8 cellular contexts compared by ENCODE assay signal in the genomic region with DNA sequence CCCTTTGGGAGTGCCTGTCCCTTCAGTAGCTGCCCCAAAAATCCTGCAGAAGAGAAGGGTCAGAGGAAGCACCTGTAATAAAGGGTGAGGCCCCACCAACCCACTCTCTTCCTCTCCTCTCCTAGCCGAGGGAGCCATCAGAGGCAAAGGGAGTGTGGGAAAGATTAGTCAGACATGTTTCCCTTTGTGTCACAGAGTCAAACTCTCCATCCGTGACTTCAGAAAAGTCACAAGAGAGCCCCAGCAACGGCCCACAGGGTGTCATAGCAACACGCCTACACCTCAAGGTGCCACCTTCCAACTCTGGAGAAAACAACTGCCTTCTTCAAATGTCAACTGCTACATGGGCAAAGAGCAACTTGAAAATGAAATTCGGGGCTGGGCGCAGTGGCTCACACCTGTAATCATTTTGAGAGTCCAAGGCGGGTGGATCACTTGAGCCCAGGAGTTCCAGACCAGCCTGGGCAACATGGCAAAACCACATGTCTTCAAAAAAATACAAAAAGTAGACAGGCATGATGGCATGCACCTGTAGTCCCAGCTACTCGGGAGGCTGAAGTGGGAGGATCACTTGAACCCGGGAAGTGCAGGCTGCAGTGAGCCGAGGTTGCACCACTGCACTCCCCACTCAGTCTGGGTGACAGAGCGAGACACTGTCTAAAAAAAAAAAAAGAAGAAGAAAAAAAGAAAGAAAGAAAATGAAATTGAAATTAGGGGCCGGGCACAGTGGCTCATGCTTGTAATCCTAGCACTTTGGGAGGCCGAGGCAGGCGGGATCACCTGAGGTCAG. TPM values are rescaled to one million over a fixed set of nuclear protein-coding genes. Genes with fewer than 3 reads are reported as not detected.
DNase-seq lines count a peak whose midpoint lies in the region; ATAC-seq and TF ChIP-seq lines count a peak whose summit lies in the region.

No MANE protein-coding gene starts in this region.

- no peak for TF ChIP-seq CTCF in progenitor cell of endocrine pancreas (IDR thresholded peaks at IDR 0.05; ENCODE audit: unreplicated experiment)

- H3K4me3 Mint-ChIP-seq in progenitor cell of endocrine pancreas (ENCODE audit: low read depth) = no peak overlapping the region

- H3K27me3 Mint-ChIP-seq in progenitor cell of endocrine pancreas = peaks cover 27% of the 10 kb centered on the region

- no peaks in the 10 kb centered on the region for H3K36me3 Mint-ChIP-seq in progenitor cell of endocrine pancreas (ENCODE audit: insufficient read depth)

- DNase-seq in UCSD-AML1 (lab: John Stamatoyannopoulos, UW; ENCODE audit: unreplicated experiment) (peak; percentile 29), DMS153 treated with DMSO at 0.1 percent for 48 hours (lab: John Stamatoyannopoulos, UW; ENCODE audit: unreplicated experiment) (no peak), NCI-H2107 treated with DMSO at 0.1 percent for 48 hours (lab: John Stamatoyannopoulos, UW; ENCODE audit: unreplicated experiment) (no peak), progenitor cell of endocrine pancreas (ENCODE audit: low spot score, unreplicated experiment) (no peak)
- DNase-seq in effector CD4-positive, alpha-beta T cell = peak; percentile 75
- peak; percentile 82 to 88 for DNase-seq in stimulated activated CD8-positive, alpha-beta memory T cell treated with anti-CD3 and anti-CD28 coated beads, Interleukin-2, amount 100 ng/mL, for 48 hours (ENCODE audit: low read depth in 2 of 2)

- ATAC-seq in GM18499 (IDR thresholded peaks at IDR 0.05; ENCODE audit: insufficient read depth, unreplicated experiment) = peak; percentile 36
- ATAC-seq in HG02763 (IDR thresholded peaks at IDR 0.05; ENCODE audit: unreplicated experiment) = peak; percentile 68

- H3K27ac Mint-ChIP-seq in progenitor cell of endocrine pancreas = no peak overlapping the region

- H3K9me3 Mint-ChIP-seq in progenitor cell of endocrine pancreas (ENCODE audit: low read depth) = no peaks in the 10 kb centered on the region

- H3K4me1 Mint-ChIP-seq in progenitor cell of endocrine pancreas (ENCODE audit: low read depth) = peaks cover 2% of the 10 kb centered on the region

RNA-seq across cellular contexts. Expression of a gene that starts 17.7 kb away (rescaled TPM):
- not detected in 2 replicates for total RNA-seq in progenitor cell of endocrine pancreas

RNA-seq across cellular contexts. Expression of a gene that starts 24.8 kb away (rescaled TPM):
- total RNA-seq in progenitor cell of endocrine pancreas = 2.4 TPM in 2 replicates

RNA-seq across cellular contexts. Expression of a gene that starts 43.1 kb away (rescaled TPM):
- 17.8 and 18.3 TPM in 2 replicates for total RNA-seq in progenitor cell of endocrine pancreas

RNA-seq across cellular contexts. Expression of a gene that starts 43.4 kb away (rescaled TPM):
- total RNA-seq in progenitor cell of endocrine pancreas = 3.6 and 5.5 TPM in 2 replicates

RNA-seq across cellular contexts. Expression of a gene that starts 51.7 kb away (rescaled TPM):
- 14.3 and 23.1 TPM in 2 replicates for total RNA-seq in progenitor cell of endocrine pancreas

Comparison
In these comparisons a context has a peak if more than half of its experiments do, and no peak if none do; other contexts are left out.
1. DNase-seq: peak in UCSD-AML1 (single experiment), effector CD4-positive, alpha-beta T cell (single experiment) and stimulated activated CD8-positive, alpha-beta memory T cell treated with anti-CD3 and anti-CD28 coated beads, Interleukin-2, amount 100 ng/mL, for 48 hours (2 of 2); none in DMS153 treated with DMSO at 0.1 percent for 48 hours (single experiment), NCI-H2107 treated with DMSO at 0.1 percent for 48 hours (single experiment) and progenitor cell of endocrine pancreas (single experiment).